1 cellular context compared by ENCODE assay signal in the genomic region with DNA sequence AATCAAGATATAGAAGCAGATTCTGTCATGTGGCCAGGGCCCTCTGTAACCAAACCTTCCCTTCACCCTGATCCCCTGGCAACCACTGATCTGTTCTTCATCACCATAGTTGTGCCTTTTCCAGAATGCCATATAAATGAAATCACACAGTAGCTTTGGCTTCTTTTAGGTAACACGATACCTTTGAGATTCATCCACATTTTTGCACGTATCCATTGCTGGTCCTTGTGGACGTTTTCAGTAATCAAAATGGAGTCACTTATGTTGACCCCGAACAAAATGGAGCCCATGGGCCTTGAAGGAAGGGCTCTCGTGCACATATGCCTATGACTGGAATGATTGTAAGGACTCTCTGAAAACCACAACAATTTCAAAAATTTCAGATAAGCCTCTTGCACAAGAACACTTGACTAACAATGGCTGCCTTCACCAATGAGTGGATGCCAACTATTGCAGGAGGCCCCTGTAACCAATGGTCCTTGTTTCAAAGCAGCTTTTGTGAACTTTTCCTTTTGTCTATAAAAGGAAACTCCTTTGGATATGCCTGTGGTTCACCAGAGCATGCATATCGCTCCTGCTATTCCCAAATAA.
TF ChIP-seq lines count a peak whose summit lies in the region.

No MANE protein-coding gene starts in this region.

TF ChIP-seq in HepG2, 621 proteins besides CTCF, POLR2A, EP300 and RAD21 (continued from another document):
- TF ChIP-seq PRDM4 (CRISPR knock-in tag; IDR thresholded peaks at IDR 0.05; ENCODE audit: borderline replicate concordance) (no peak), RERE (CRISPR knock-in tag; IDR thresholded peaks at IDR 0.05; ENCODE audit: low read depth) (peak; percentile 64; the same call in 1 of the 2 replicates), ZNF891 (CRISPR knock-in tag; IDR thresholded peaks at IDR 0.05) (no peak), ZNF615 (CRISPR knock-in tag; IDR thresholded peaks at IDR 0.05; ENCODE audit: borderline replicate concordance) (no peak)
